ENCODE assay signal across 1 cellular context in genomic region chr14:75650253-75651058, GRCh38.
TF ChIP-seq lines count a peak whose summit lies in the region.

No MANE protein-coding gene starts in this region.

TF ChIP-seq in HepG2, 621 proteins besides CTCF, POLR2A, EP300 and RAD21 (continued from another document and continues in another):
- TF ChIP-seq TFE3 (CRISPR knock-in tag; IDR thresholded peaks at IDR 0.05): peak; percentile 29; the same call in 1 of the 2 replicates
- TF ChIP-seq ZNF501 (CRISPR knock-in tag; IDR thresholded peaks at IDR 0.05): 0 out of 2 replicates have a peak, but pooled peaks have one; percentile 54
- TF ChIP-seq NR2F2 (IDR thresholded peaks at IDR 0.05; ENCODE audit: borderline replicate concordance, low read depth): peak; percentile 11; the same call in 1 of the 2 replicates
- peak; percentile 13; the same call in 1 of the 2 replicates for TF ChIP-seq SMAD3 (CRISPR knock-in tag; IDR thresholded peaks at IDR 0.05)
- TF ChIP-seq ATF4 (CRISPR knock-in tag; IDR thresholded peaks at IDR 0.05): peak in 1 of 2 experiments; percentile 22; a peak in 2 of 4 replicates
- TF ChIP-seq ZNF7 (CRISPR knock-in tag; IDR thresholded peaks at IDR 0.05): peak; percentile 91
- no peak for TF ChIP-seq THAP11 (CRISPR knock-in tag; IDR thresholded peaks at IDR 0.05)
- TF ChIP-seq ELF4 (CRISPR knock-in tag; IDR thresholded peaks at IDR 0.05; ENCODE audit: borderline replicate concordance): 0 out of 2 replicates have a peak, but pooled peaks have one; percentile 43
- TF ChIP-seq PRDM15 (CRISPR knock-in tag; IDR thresholded peaks at IDR 0.05): peak; percentile 38; the same call in 1 of the 2 replicates
- TF ChIP-seq ZFY (CRISPR knock-in tag; IDR thresholded peaks at IDR 0.05): peak; percentile 35; the same call in 1 of the 2 replicates
- TF ChIP-seq MED13 (CRISPR knock-in tag; IDR thresholded peaks at IDR 0.05): peak; percentile 37; the same call in 1 of the 2 replicates
- TF ChIP-seq MAFF (IDR thresholded peaks at IDR 0.05; ENCODE audit: low read depth, low read length): 0 out of 2 replicates have a peak, but pooled peaks have one; percentile 20
- 0 out of 2 replicates have a peak, but pooled peaks have one; percentile 7 for TF ChIP-seq ZNF280D (CRISPR knock-in tag; IDR thresholded peaks at IDR 0.05)
- peak; percentile 44; the same call in 1 of the 2 replicates for TF ChIP-seq ARID4A (CRISPR knock-in tag; IDR thresholded peaks at IDR 0.05; ENCODE audit: borderline replicate concordance)
- peak; percentile 88 for TF ChIP-seq ZBTB7B (CRISPR knock-in tag; IDR thresholded peaks at IDR 0.05)
- no peak for TF ChIP-seq BRD4 (CRISPR knock-in tag; IDR thresholded peaks at IDR 0.05)
- TF ChIP-seq ZNF430 (CRISPR knock-in tag; IDR thresholded peaks at IDR 0.05): no peak
- TF ChIP-seq CHD4 (IDR thresholded peaks at IDR 0.05; ENCODE audit: borderline replicate concordance, low read length): peak; percentile 85; the same call in 1 of the 2 replicates
- peak; percentile 35; the same call in 1 of the 2 replicates for TF ChIP-seq ZNF574 (CRISPR knock-in tag; IDR thresholded peaks at IDR 0.05)
- TF ChIP-seq HHEX (CRISPR knock-in tag; IDR thresholded peaks at IDR 0.05): peak; percentile 34; the same call in 1 of the 2 replicates
- TF ChIP-seq HNF4A (CRISPR knock-in tag; IDR thresholded peaks at IDR 0.05): peak; percentile 79
- TF ChIP-seq SOX5 (CRISPR knock-in tag; IDR thresholded peaks at IDR 0.05; ENCODE audit: borderline replicate concordance): peak; percentile 65; the same call in 1 of the 2 replicates
- TF ChIP-seq UBTF (CRISPR knock-in tag; IDR thresholded peaks at IDR 0.05): 0 out of 2 replicates have a peak, but pooled peaks have one; percentile 32
- TF ChIP-seq IKZF5 (CRISPR knock-in tag; IDR thresholded peaks at IDR 0.05): 0 out of 2 replicates have a peak, but pooled peaks have one; percentile 3
- 0 out of 2 replicates have a peak, but pooled peaks have one; percentile 41 for TF ChIP-seq ZBTB43 (CRISPR knock-in tag; conservative IDR thresholded peaks at IDR 0.05)
- TF ChIP-seq EHMT2 (IDR thresholded peaks at IDR 0.05; ENCODE audit: borderline replicate concordance, low read depth, low read length): 0 out of 2 replicates have a peak, but pooled peaks have one; percentile 33
- TF ChIP-seq NR2F1 (CRISPR knock-in tag; IDR thresholded peaks at IDR 0.05): 0 out of 4 replicates have a peak, but pooled peaks of 1 of the 2 experiments have one; percentile 11
- TF ChIP-seq KMT2A (CRISPR knock-in tag; IDR thresholded peaks at IDR 0.05): 0 out of 2 replicates have a peak, but pooled peaks have one; percentile 15
- no peak for TF ChIP-seq CBX2 (IDR thresholded peaks at IDR 0.05; ENCODE audit: low read depth, low read length)
- TF ChIP-seq CBX2 (CRISPR knock-in tag; IDR thresholded peaks at IDR 0.05; ENCODE audit: low read depth): no peak
- peak; percentile 4; the same call in 1 of the 2 replicates for TF ChIP-seq HMG20A (CRISPR knock-in tag; IDR thresholded peaks at IDR 0.05; ENCODE audit: borderline replicate concordance)
- 0 out of 2 replicates have a peak, but pooled peaks have one; percentile 55 for TF ChIP-seq ZNF264 (CRISPR knock-in tag; IDR thresholded peaks at IDR 0.05)
